In the genomic region with DNA sequence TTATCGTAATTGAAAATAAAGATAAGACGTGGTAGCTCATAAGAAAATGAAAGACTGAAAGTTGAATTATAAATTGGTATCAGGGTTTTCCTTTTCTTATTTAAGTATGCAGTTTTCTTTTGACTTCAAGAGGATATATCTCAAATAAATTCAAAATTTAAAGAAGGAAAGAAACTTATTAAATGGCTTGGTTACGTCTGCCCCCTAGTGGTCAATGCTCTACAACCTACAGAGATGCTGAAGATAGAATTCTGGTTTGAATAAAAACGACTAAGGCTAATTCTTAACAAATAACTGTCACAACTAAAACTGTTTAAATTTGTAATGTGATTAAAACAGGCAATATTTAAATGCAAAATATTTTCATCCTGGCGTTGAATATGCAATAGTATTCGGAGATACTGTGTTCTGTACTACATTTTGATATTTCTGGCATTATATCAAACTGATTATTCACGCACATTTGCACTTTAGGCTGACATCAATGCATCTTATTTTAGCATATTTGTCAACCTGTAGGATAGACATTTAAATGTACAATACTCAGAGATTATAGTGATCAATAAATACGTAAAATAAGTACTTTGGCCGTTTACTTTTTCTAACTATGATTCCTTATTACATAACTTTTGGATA, we compare ENCODE assay signal across 8 cellular contexts. TPM values are rescaled to one million over a fixed set of nuclear protein-coding genes. Genes with fewer than 3 reads are reported as not detected.
DNase-seq lines count a peak whose midpoint lies in the region; ATAC-seq and TF ChIP-seq lines count a peak whose summit lies in the region.

No MANE protein-coding gene starts in this region.

- intact Hi-C loops in PC-9 (cut with micrococcal nuclease; ENCODE audit: unreplicated experiment) (loop anchor here (1.0 to 2.0 kb wide), 3 partner anchors 59 to 546 kb away; no protein-coding TSS in a partner anchor), ascending aorta (cut with DNase I) (loop anchor here (1.0 kb wide), 1 partner anchor 59 kb away; no protein-coding TSS in a partner anchor)

- H3K36me3 ChIP-seq in PC-9 (ENCODE audit: low read depth) (no peaks in the 10 kb centered on the region), ascending aorta (no peaks in the 10 kb centered on the region), iPS DF 6.9 (ENCODE audit: control insufficient read depth, insufficient read depth, low read length) (no peaks in the 10 kb centered on the region)

- H3K9me2 ChIP-seq in PC-9 (ENCODE audit: insufficient read depth) = no peaks in the 10 kb centered on the region

- H3F3A ChIP-seq in PC-9 (ENCODE audit: insufficient read depth, low read depth) = no peaks in the 10 kb centered on the region

- TF ChIP-seq CTCF in PC-9 (conservative IDR thresholded peaks at IDR 0.05) (peak; percentile 94), ascending aorta (IDR thresholded peaks at IDR 0.05) (peak; percentile 57 to 85 (median 81))

- WGBS in iPS DF 6.9 (ENCODE audit: insufficient coverage, insufficient read length) = 100% methylated on average over 2 of the region's 9 CpGs

- no peak overlapping the region for H2AFZ ChIP-seq in PC-9

- ATAC-seq in HG03432 (IDR thresholded peaks at IDR 0.05; ENCODE audit: unreplicated experiment) = peak; percentile 35
- no peak for ATAC-seq in GM21723 (IDR thresholded peaks at IDR 0.05; ENCODE audit: unreplicated experiment)

- POLR2A ChIA-PET in PC-9 (lab: Charles Lee; ENCODE audit: unreplicated experiment) = no interaction called here

- no TSS peak for BruUV-seq in PC-9 (replicated peaks; lab: Mats Ljungman, UMichigan)

- CTCF ChIA-PET in PC-9 (lab: Charles Lee) = interaction anchor here (0.9 kb wide), 1 partner anchor 56 kb away, joined by 4 read pairs; the partner anchor contains the start of gene IFI44L

- H3K4me2 ChIP-seq in PC-9 = no peak overlapping the region

- DNase-seq in NCI-H1436 (lab: John Stamatoyannopoulos, UW) = peak; percentile 10
- DNase-seq in NCI-H1436 treated with DMSO at 0.1 percent for 48 hours (lab: John Stamatoyannopoulos, UW) = no peak
- DNase-seq in PC-9 = peak in 1 of 2 experiments; percentile 16
- peak in 1 of 2 donors; percentile 74 for DNase-seq in ascending aorta (ENCODE audit: low spot score in 2 of 2)
- DNase-seq in iPS DF 6.9 (ENCODE audit: low read depth, low spot score) = peak; percentile 18
- peak; percentile 37 for DNase-seq in stimulated activated CD4-positive, alpha-beta T cell treated with anti-CD3 and anti-CD28 coated beads, Interleukin-12 subunit alpha, Interleukin-12 subunit beta, amount 100 ng/mL, for 4 hours

- no peak overlapping the region for H3K27ac ChIP-seq in PC-9
- H3K27ac ChIP-seq in ascending aorta = no peak overlapping the region
- no peak overlapping the region for H3K27ac ChIP-seq in iPS DF 6.9 (ENCODE audit: low read length)

- H3K79me2 ChIP-seq in PC-9 (ENCODE audit: low read depth) = no peaks in the 10 kb centered on the region

- no peaks in the 10 kb centered on the region for H3K4me1 ChIP-seq in PC-9 (replicated peaks; ENCODE audit: insufficient read depth)
- H3K4me1 ChIP-seq in ascending aorta = no peaks in the 10 kb centered on the region
- no peaks in the 10 kb centered on the region; the same call in 1 of the 2 replicates for H3K4me1 ChIP-seq in iPS DF 6.9 (ENCODE audit: control insufficient read depth, insufficient read depth, low read length)

- no peaks in the 10 kb centered on the region for H4K20me1 ChIP-seq in PC-9 (ENCODE audit: insufficient read depth)

- no peaks in the 10 kb centered on the region for H3K27me3 ChIP-seq in PC-9 (ENCODE audit: insufficient read depth, low read depth)
- no peaks in the 10 kb centered on the region for H3K27me3 ChIP-seq in ascending aorta
- H3K27me3 ChIP-seq in iPS DF 6.9 (ENCODE audit: control insufficient read depth, insufficient read depth, low read length) = no peaks in the 10 kb centered on the region

- no peak overlapping the region for H3K4me3 ChIP-seq in PC-9
- H3K4me3 ChIP-seq in ascending aorta = no peak overlapping the region
- no peak overlapping the region for H3K4me3 ChIP-seq in iPS DF 6.9 (ENCODE audit: low read length)

- no peaks in the 10 kb centered on the region for H3K9me3 ChIP-seq in PC-9 (ENCODE audit: insufficient read depth, low read depth)
- H3K9me3 ChIP-seq in ascending aorta = no peaks in the 10 kb centered on the region
- H3K9me3 ChIP-seq in iPS DF 6.9 (ENCODE audit: control insufficient read depth, insufficient read depth, low read length) = no peaks in the 10 kb centered on the region

RNA-seq across cellular contexts. Expression of gene IFI44, which starts 26.8 kb away (rescaled TPM):
- total RNA-seq in PC-9 (2021) (4.3 and 4.8 TPM in 2 replicates), ascending aorta (5.9 TPM)

RNA-seq across cellular contexts. Expression of gene IFI44L, which starts 56.2 kb away (rescaled TPM):
- 0.40 and 0.70 TPM in 2 replicates for total RNA-seq in PC-9 (2021)
- 19.5 TPM for total RNA-seq in ascending aorta

Comparison
In these comparisons a context has a peak if more than half of its experiments do, and no peak if none do; other contexts are left out.
1. RNA of gene IFI44L, which starts 56.2 kb away (total RNA-seq): 19.5 TPM in ascending aorta (single experiment); 0.40 to 0.70 TPM in PC-9; every median in the first group is over 10 times any median in the second.